ENCODE assay signal across 1 cellular context in the genomic region with DNA sequence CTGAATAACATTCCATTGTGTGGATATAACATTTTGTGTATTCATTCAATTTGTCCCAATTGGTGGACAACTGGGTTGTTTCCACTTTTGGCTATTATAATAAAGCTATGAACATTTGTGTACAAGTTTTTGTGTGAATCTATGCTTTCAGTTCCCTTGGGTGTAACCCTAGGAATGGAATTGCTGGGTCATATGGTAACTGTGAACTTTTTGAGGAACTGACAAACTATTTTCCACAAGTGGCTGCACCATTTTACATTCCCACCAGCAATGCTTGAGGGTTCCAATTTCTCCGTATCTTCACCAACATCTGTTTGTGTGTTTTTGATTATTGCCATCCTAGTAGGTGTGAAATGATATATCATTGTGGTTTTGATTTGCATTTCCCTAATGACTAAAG.
TF ChIP-seq lines count a peak whose summit lies in the region.

No MANE protein-coding gene starts in this region.

TF ChIP-seq in K562, 482 proteins besides CTCF, POLR2A, EP300 and RAD21:
- TF ChIP-seq TEAD4 (IDR thresholded peaks at IDR 0.05; ENCODE audit: low read length) (peak; percentile 14; the same call in 1 of the 2 replicates), TEAD4 (CRISPR knock-in tag; IDR thresholded peaks at IDR 0.05; ENCODE audit: borderline replicate concordance) (no peak), SPI1 (IDR thresholded peaks at IDR 0.05; ENCODE audit: borderline replicate concordance, low read depth, low read length) (peak; percentile 16; the same call in 1 of the 2 replicates)
- TF ChIP-seq, protein P1, sequence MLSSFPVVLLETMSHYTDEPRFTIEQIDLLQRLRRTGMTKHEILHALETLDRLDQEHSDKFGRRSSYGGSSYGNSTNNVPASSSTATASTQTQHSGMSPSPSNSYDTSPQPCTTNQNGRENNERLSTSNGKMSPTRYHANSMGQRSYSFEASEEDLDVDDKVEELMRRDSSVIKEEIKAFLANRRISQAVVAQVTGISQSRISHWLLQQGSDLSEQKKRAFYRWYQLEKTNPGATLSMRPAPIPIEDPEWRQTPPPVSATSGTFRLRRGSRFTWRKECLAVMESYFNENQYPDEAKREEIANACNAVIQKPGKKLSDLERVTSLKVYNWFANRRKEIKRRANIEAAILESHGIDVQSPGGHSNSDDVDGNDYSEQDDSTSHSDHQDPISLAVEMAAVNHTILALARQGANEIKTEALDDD (IDR thresholded peaks at IDR 0.05) = no peak
TF ChIP-seq in K562: peak in this region for 2.
